ENCODE assay signal across 26 cellular contexts in genomic region chr6:34540841-34541240, GRCh38. TPM values are rescaled to one million over a fixed set of nuclear protein-coding genes. Genes with fewer than 3 reads are reported as not detected.
DNase-seq lines count a peak whose midpoint lies in the region; ATAC-seq, FAIRE-seq and TF ChIP-seq lines count a peak whose summit lies in the region.
"Had no signal": no experiment of that assay in that cellular context is flagged by ENCODE, and none has a peak within 500 bp of the region (broad histone marks: within the 10 kb centered on the region; RNA-seq: fewer than 3 reads in every experiment).

No MANE protein-coding gene starts in this region.

- H3K9me3 ChIP-seq in HEK293 (ENCODE audit: control insufficient read depth, insufficient read depth, low read depth, low read length) (no peaks in the 10 kb centered on the region), kidney (ENCODE audit: control insufficient read depth in 1 of 2, low read length in 2 of 2) (no peaks in the 10 kb centered on the region), Caco-2 (no peaks in the 10 kb centered on the region)
- H3K9me3 ChIP-seq: A549; BLaER1 treated with 17β-estradiol and CSF1 and Interleukin-3, amounts not matched to agents 10 nM and 100 nM had no signal

- H3K4me1 ChIP-seq in HEK293 (ENCODE audit: control insufficient read depth, insufficient read depth, low read length) (no peaks in the 10 kb centered on the region), kidney (ENCODE audit: control insufficient read depth in 1 of 2, insufficient read depth in 1 of 2, low read depth in 1 of 2, low read length in 2 of 2) (no peaks in the 10 kb centered on the region), Caco-2 (no peaks in the 10 kb centered on the region)

- POLR2A ChIA-PET in HEK293 (lab: Yijun Ruan, JAX) (no interaction called here), Caco-2 (lab: Charles Lee) (no interaction called here)

- H3K9me3 Mint-ChIP-seq in Caco-2 (ENCODE audit: unreplicated experiment) = no peaks in the 10 kb centered on the region
- H3K9me3 Mint-ChIP-seq: CD4-positive, alpha-beta T cell; CD8-positive, alpha-beta T cell had no signal

- intact Hi-C loops in kidney (cut with DNase I) (no loop called here), Caco-2 (cut with micrococcal nuclease; ENCODE audit: unreplicated experiment) (no loop called here)

- H3K9ac ChIP-seq in kidney (ENCODE audit: low read length in 2 of 2) = no peak overlapping the region
- H3K9ac ChIP-seq: BLaER1 treated with 17β-estradiol and CSF1 and Interleukin-3, amounts not matched to agents 10 nM and 100 nM had no signal

- no peak overlapping the region for H3K4me3 ChIP-seq in HEK293 (ENCODE audit: low read depth, low read length)
- H3K4me3 ChIP-seq in kidney (ENCODE audit: low read length in 2 of 2) = no peak overlapping the region
- H3K4me3 ChIP-seq in Caco-2 (ENCODE audit: low read depth, low read length) = no peak overlapping the region
- H3K4me3 ChIP-seq: A549; BLaER1 treated with 17β-estradiol and CSF1 and Interleukin-3, amounts not matched to agents 10 nM and 100 nM; GM12878 had no signal

- DNase-seq in kidney (peak; percentile 45), Caco-2 (no peak)
- no peak for DNase-seq in stimulated activated CD4-positive, alpha-beta T cell treated with anti-CD3 and anti-CD28 coated beads, Interleukin-2, amount 100 ng/mL, for 24 hours
- DNase-seq: AML-193; CD4-positive, alpha-beta T cell; CD8-positive, alpha-beta T cell; DMS 273 treated with DMSO at 0.1 percent for 48 hours; DMS153; DMS53; DMS79; DND-41; EL; GDM1 had no signal

- H3K4me1 Mint-ChIP-seq in Caco-2 (ENCODE audit: low read depth, unreplicated experiment) = no peaks in the 10 kb centered on the region
- H3K4me1 Mint-ChIP-seq: B cell had no signal

- H3K36me3 ChIP-seq in HEK293 (ENCODE audit: control insufficient read depth in 2 of 2, insufficient read depth in 1 of 2, low read length in 2 of 2) (no peaks in the 10 kb centered on the region), kidney (ENCODE audit: control insufficient read depth in 1 of 2, insufficient read depth in 2 of 2, low read length in 2 of 2) (no peaks in the 10 kb centered on the region), Caco-2 (ENCODE audit: control insufficient read depth, insufficient read depth, low read length) (no peaks in the 10 kb centered on the region)
- H3K36me3 ChIP-seq: BLaER1 treated with 17β-estradiol and CSF1 and Interleukin-3, amounts not matched to agents 10 nM and 100 nM had no signal

- TF ChIP-seq CTCF in HEK293 (tag by site-specific recombination; IDR thresholded peaks at IDR 0.05) (no peak), kidney (IDR thresholded peaks at IDR 0.05; ENCODE audit: borderline replicate concordance, extremely low read depth, insufficient read depth) (no peak), Caco-2 (IDR thresholded peaks at IDR 0.05; ENCODE audit: insufficient read depth in 1 of 2, low read depth in 1 of 2, low read length in 1 of 2, severe bottlenecking in 1 of 2, unreplicated experiment in 1 of 2) (no peak)

- H3K27ac ChIP-seq in HEK293 (ENCODE audit: extremely low read depth, low read depth, low read length) (no peak overlapping the region), kidney (ENCODE audit: low read depth in 2 of 2, low read length in 2 of 2) (no peak overlapping the region)
- H3K27ac ChIP-seq: BLaER1 treated with 17β-estradiol and CSF1 and Interleukin-3, amounts not matched to agents 10 nM and 100 nM; C4-2B had no signal

- CTCF ChIA-PET in HEK293 (lab: Yijun Ruan, JAX) (interaction anchor here (0.6 kb wide), 1 partner anchor 448 kb away, joined by 3 read pairs; no protein-coding TSS in a partner anchor), Caco-2 (lab: Charles Lee) (interaction anchor here (0.7 kb wide), 1 partner anchor 115 kb away, joined by 3 read pairs; the partner anchor contains the start of gene RPS10)

- no peaks in the 10 kb centered on the region for H3K27me3 Mint-ChIP-seq in Caco-2 (ENCODE audit: insufficient read depth, unreplicated experiment)
- H3K27me3 Mint-ChIP-seq: B cell; CD4-positive, alpha-beta T cell had no signal

- no peak for ATAC-seq in GM21825 (IDR thresholded peaks at IDR 0.05; ENCODE audit: unreplicated experiment)
- ATAC-seq: A549; CD8-positive, alpha-beta T cell; GM12878 had no signal

- no peaks in the 10 kb centered on the region for H3K36me3 Mint-ChIP-seq in Caco-2 (ENCODE audit: insufficient read depth, unreplicated experiment)
- H3K36me3 Mint-ChIP-seq: CD8-positive, alpha-beta T cell had no signal

- FAIRE-seq in kidney (lab: Jason Lieb, UNC) = no peak
- FAIRE-seq: A549, GM12878, GM12892, GM18507 had no signal

- no peak overlapping the region for H3K4me3 Mint-ChIP-seq in Caco-2 (ENCODE audit: unreplicated experiment)
- H3K4me3 Mint-ChIP-seq: B cell; CD4-positive, alpha-beta T cell; CD8-positive, alpha-beta T cell had no signal

- H3K27ac Mint-ChIP-seq in Caco-2 (ENCODE audit: unreplicated experiment) = no peak overlapping the region
- H3K27ac Mint-ChIP-seq: B cell; CD4-positive, alpha-beta T cell; CD8-positive, alpha-beta T cell had no signal

- no peaks in the 10 kb centered on the region for H3K27me3 ChIP-seq in Caco-2 (replicated peaks; ENCODE audit: control insufficient read depth, insufficient read depth, low read length)
- H3K27me3 ChIP-seq: BLaER1 treated with 17β-estradiol and CSF1 and Interleukin-3, amounts not matched to agents 10 nM and 100 nM had no signal

- BruUV-seq in Caco-2 (replicated peaks; lab: Mats Ljungman, UMichigan) = no TSS peak

TF ChIP-seq in HEK293, 187 proteins besides CTCF, POLR2A, EP300 and RAD21:
- TF ChIP-seq ZNF311 (tag by site-specific recombination; IDR thresholded peaks at IDR 0.05; ENCODE audit: borderline replicate concordance) = no peak
- TF ChIP-seq GLIS2 (tag by site-specific recombination; IDR thresholded peaks at IDR 0.05) = peak; percentile 32; the same call in 1 of the 2 replicates
- no peak for TF ChIP-seq HOXA7 (CRISPR knock-in tag; IDR thresholded peaks at IDR 0.05; ENCODE audit: borderline replicate concordance)

RNA-seq across cellular contexts. Expression of gene SPDEF, which starts 15.3 kb away (rescaled TPM):
- total RNA-seq in kidney (0.19 TPM), Caco-2 (2022) (0.67 and 0.77 TPM in 2 replicates)
- not detected for polyA plus RNA-seq in kidney (ENCODE audit: insufficient read depth, low read depth, low replicate concordance)
- total RNA-seq: A172, B cell, Daoy, G401, GM12878 had no signal
- polyA plus RNA-seq: BJ, GM12878 had no signal
